In genomic region chr2:105795575-105795934, GRCh38 we compare ENCODE assay signal across 10 cellular contexts. TPM values are rescaled to one million over a fixed set of nuclear protein-coding genes. Genes with fewer than 3 reads are reported as not detected.
DNase-seq lines count a peak whose midpoint lies in the region; ATAC-seq and TF ChIP-seq lines count a peak whose summit lies in the region.
"Had no signal": no experiment of that assay in that cellular context is flagged by ENCODE, and none has a peak within 500 bp of the region (broad histone marks: within the 10 kb centered on the region; RNA-seq: fewer than 3 reads in every experiment).

No MANE protein-coding gene starts in this region.

- H3K27ac Mint-ChIP-seq in activated CD8-positive, alpha-beta T cell treated with anti-CD3 and anti-CD28 coated beads for 36 hours, result peak overlapping the region; percentile 93

- peaks cover 55% of the 10 kb centered on the region for H3K36me3 Mint-ChIP-seq in activated CD8-positive, alpha-beta T cell treated with anti-CD3 and anti-CD28 coated beads for 36 hours (ENCODE audit: low read depth)

- peaks cover 90% of the 10 kb centered on the region for H3K4me1 Mint-ChIP-seq in activated CD8-positive, alpha-beta T cell treated with anti-CD3 and anti-CD28 coated beads for 36 hours (ENCODE audit: low read depth)

- H3K4me2 ChIP-seq in mesenchymal stem cell (ENCODE audit: low read length, poor library complexity, severe bottlenecking), result no peak overlapping the region

- H2BK5ac ChIP-seq in mesenchymal stem cell (ENCODE audit: low read depth, low read length, poor library complexity, severe bottlenecking), result no peak overlapping the region

- intact Hi-C loops in activated CD8-positive, alpha-beta T cell treated with anti-CD3 and anti-CD28 coated beads for 36 hours (cut with micrococcal nuclease), result loop anchor here (5.0 kb wide), 4 partner anchors 42 to 132 kb away; no protein-coding TSS in a partner anchor

- H2BK12ac ChIP-seq in mesenchymal stem cell (ENCODE audit: low read length in 2 of 2), result no peak overlapping the region

- no peak overlapping the region for H3K14ac ChIP-seq in mesenchymal stem cell (ENCODE audit: low read length in 2 of 2)

- TF ChIP-seq POLR2A in GM18505 (IDR thresholded peaks at IDR 0.05; ENCODE audit: borderline replicate concordance, extremely low read depth, insufficient read depth, insufficient read length), result no peak

- H3K9ac ChIP-seq in mesenchymal stem cell (ENCODE audit: low read length), result peak overlapping the region; percentile 10

- H2AK5ac ChIP-seq in mesenchymal stem cell (ENCODE audit: low read length, severe bottlenecking), result no peak overlapping the region

- peaks cover 7% of the 10 kb centered on the region for H3K4me1 ChIP-seq in mesenchymal stem cell (ENCODE audit: control insufficient read depth, insufficient read depth, low read depth, low read length)

- H3K4ac ChIP-seq in mesenchymal stem cell (ENCODE audit: low read depth in 1 of 2, low read length in 2 of 2), result no peak overlapping the region

- H4K8ac ChIP-seq in mesenchymal stem cell (ENCODE audit: low read length), result no peak overlapping the region

- H3K79me1 ChIP-seq in mesenchymal stem cell (replicated peaks; ENCODE audit: low read length, poor library complexity, severe bottlenecking), result peaks cover 42% of the 10 kb centered on the region

- peak; percentile 24 for ATAC-seq in activated CD8-positive, alpha-beta T cell treated with anti-CD3 and anti-CD28 coated beads for 36 hours
- ATAC-seq in GM18505 (IDR thresholded peaks at IDR 0.05; ENCODE audit: unreplicated experiment), result no peak
- ATAC-seq in GM19467 (IDR thresholded peaks at IDR 0.05; ENCODE audit: unreplicated experiment), result no peak
- ATAC-seq in HG03469 (IDR thresholded peaks at IDR 0.05; ENCODE audit: unreplicated experiment), result no peak

- no peak overlapping the region for H3K18ac ChIP-seq in mesenchymal stem cell (ENCODE audit: low read depth in 1 of 2, low read length in 2 of 2)

- peak; percentile 61 for DNase-seq in COR-L47 (lab: John Stamatoyannopoulos, UW)
- peak; percentile 45 for DNase-seq in Jurkat, Clone E6-1 (ENCODE audit: low read depth, low spot score)
- peak; percentile 56 for DNase-seq in activated CD8-positive, alpha-beta T cell treated with anti-CD3 and anti-CD28 coated beads for 36 hours
- DNase-seq in mesenchymal stem cell, result peak; percentile 42
- DNase-seq in amygdala (lab: John Stamatoyannopoulos, UW), result no peak
- DNase-seq: NCI-H187 treated with DMSO at 0.1 percent for 48 hours had no signal

- H2AFZ ChIP-seq in mesenchymal stem cell (ENCODE audit: low read depth, low read length), result no peak overlapping the region

- POLR2A ChIA-PET in activated CD8-positive, alpha-beta T cell treated with anti-CD3 and anti-CD28 coated beads for 36 hours (lab: Charles Lee), result interaction anchor here (0.6 to 4.7 kb wide), 10 partner anchors 10 to 97 kb away, joined by 3 to 53 read pairs (median 4); no protein-coding TSS in a partner anchor

- no peaks in the 10 kb centered on the region for H3K36me3 ChIP-seq in mesenchymal stem cell (ENCODE audit: control insufficient read depth in 1 of 2, insufficient read depth in 2 of 2, low read depth in 1 of 2, low read length in 2 of 2)

- H3K27ac ChIP-seq in mesenchymal stem cell (ENCODE audit: low read length, poor library complexity, severe bottlenecking), result no peak overlapping the region
- H3K27ac ChIP-seq: VCaP had no signal

- 3% methylated on average over 8 of the region's 9 CpGs for WGBS in mesenchymal stem cell

- no peak overlapping the region for H2BK15ac ChIP-seq in mesenchymal stem cell (ENCODE audit: low read depth, poor library complexity, severe bottlenecking)

- H2BK120ac ChIP-seq in mesenchymal stem cell (ENCODE audit: low read depth, low read length), result no peak overlapping the region

- TF ChIP-seq CTCF in activated CD8-positive, alpha-beta T cell treated with anti-CD3 and anti-CD28 coated beads for 36 hours (IDR thresholded peaks at IDR 0.05), result no peak

- peak overlapping the region; percentile 41 for H3K4me3 ChIP-seq in Jurkat, Clone E6-1 (ENCODE audit: low read length)
- H3K4me3 ChIP-seq in mesenchymal stem cell (ENCODE audit: insufficient read depth in 1 of 2, low read depth in 1 of 2, low read length in 2 of 2), result peak overlapping the region in 1 of 2 experiments; percentile 19

- H3K27me3 Mint-ChIP-seq in activated CD8-positive, alpha-beta T cell treated with anti-CD3 and anti-CD28 coated beads for 36 hours, result no peaks in the 10 kb centered on the region

- H4K91ac ChIP-seq in mesenchymal stem cell (ENCODE audit: low read length), result no peak overlapping the region

- peak overlapping the region; percentile 60 for H3K4me3 Mint-ChIP-seq in activated CD8-positive, alpha-beta T cell treated with anti-CD3 and anti-CD28 coated beads for 36 hours

- H3K9me3 ChIP-seq in mesenchymal stem cell (ENCODE audit: control insufficient read depth, low read length), result no peaks in the 10 kb centered on the region

- CTCF ChIA-PET in activated CD8-positive, alpha-beta T cell treated with anti-CD3 and anti-CD28 coated beads for 36 hours (lab: Charles Lee), result no interaction called here

- no peaks in the 10 kb centered on the region for H3K9me3 Mint-ChIP-seq in activated CD8-positive, alpha-beta T cell treated with anti-CD3 and anti-CD28 coated beads for 36 hours

- H3K23ac ChIP-seq in mesenchymal stem cell (ENCODE audit: low read length in 2 of 2), result no peak overlapping the region

- H3K27me3 ChIP-seq in mesenchymal stem cell (ENCODE audit: control insufficient read depth in 1 of 2, insufficient read depth in 1 of 2, low read length in 2 of 2), result no peaks in the 10 kb centered on the region

RNA-seq across cellular contexts. Expression of gene NCK2, which starts 50.8 kb away (rescaled TPM):
- polyA plus RNA-seq in Jurkat, Clone E6-1 (2012; ENCODE audit: insufficient read depth, insufficient read length), result 30.4 TPM
- 10 to 100 TPM; 68.3 to 69.7 TPM for total RNA-seq in activated CD8-positive, alpha-beta T cell treated with anti-CD3 and anti-CD28 coated beads for 36 hours
- 67.1 TPM for polyA plus RNA-seq in mesenchymal stem cell (2013, experiment 1 of 2)
- polyA plus RNA-seq in mesenchymal stem cell (2013, experiment 2 of 2), result 65.5 TPM

Comparison
In these comparisons a context has a peak if more than half of its experiments do, and no peak if none do; other contexts are left out.
1. DNase-seq: peak in COR-L47 (single experiment), Jurkat, Clone E6-1 (single experiment), activated CD8-positive, alpha-beta T cell treated with anti-CD3 and anti-CD28 coated beads for 36 hours (single experiment) and mesenchymal stem cell (single experiment); none in amygdala (0 of 56).